Comparison of ENCODE assay signal across 27 cellular contexts in genomic region chr19:2305424-2305823, GRCh38. TPM values are rescaled to one million over a fixed set of nuclear protein-coding genes. Genes with fewer than 3 reads are reported as not detected.
"Had no signal": no experiment of that assay in that cellular context is flagged by ENCODE, and none has a peak within 500 bp of the region (broad histone marks: within the 10 kb centered on the region; RNA-seq: fewer than 3 reads in every experiment).

No MANE protein-coding gene starts in this region.

- H3K9me3 Mint-ChIP-seq: activated CD8-positive, alpha-beta T cell treated with anti-CD3 and anti-CD28 coated beads for 36 hours; activated T-cell treated with anti-CD3 and anti-CD28 coated beads, Interleukin-2, amount 50 U/mL, for 72 hours; activated T-helper 2 cell treated with anti-CD3 and anti-CD28 coated beads, Interferon-gamma antibody, Interleukin-2, Interleukin-4, amounts not matched to agents 10 μg/mL and 5 μg/mL and 100 μg/mL, durations not matched to agents 14 hours and 24 hours and 36 hours; T-helper 1 cell treated with Interleukin-12 subunit alpha and Interleukin-12 subunit beta and Interleukin-4 antibody, amounts not matched to agents 30 μg/mL and 1 μg/mL, for 36 hours had no signal

- H3K9ac ChIP-seq: SK-N-SH had no signal

- H3K36me3 ChIP-seq: breast epithelium, SJCRH30 had no signal

- H3K4me3 Mint-ChIP-seq: activated CD8-positive, alpha-beta T cell treated with anti-CD3 and anti-CD28 coated beads for 36 hours; activated T-cell treated with anti-CD3 and anti-CD28 coated beads, Interleukin-2, amount 50 U/mL, for 72 hours; T-helper 1 cell treated with Interleukin-12 subunit alpha and Interleukin-12 subunit beta and Interleukin-4 antibody, amounts not matched to agents 30 μg/mL and 1 μg/mL, for 36 hours had no signal

- H3K27ac Mint-ChIP-seq: activated CD8-positive, alpha-beta T cell treated with anti-CD3 and anti-CD28 coated beads for 36 hours; activated T-cell treated with anti-CD3 and anti-CD28 coated beads, Interleukin-2, amount 50 U/mL, for 72 hours; activated T-helper 2 cell treated with anti-CD3 and anti-CD28 coated beads, Interferon-gamma antibody, Interleukin-2, Interleukin-4, amounts not matched to agents 10 μg/mL and 5 μg/mL and 100 μg/mL, durations not matched to agents 14 hours and 24 hours and 36 hours; T-helper 1 cell treated with Interleukin-12 subunit alpha and Interleukin-12 subunit beta and Interleukin-4 antibody, amounts not matched to agents 30 μg/mL and 1 μg/mL, for 36 hours had no signal

- H3K27ac ChIP-seq: breast epithelium, SJCRH30 had no signal

- H3K9me3 ChIP-seq: breast epithelium, SK-N-SH had no signal

- H3K4me2 ChIP-seq: SK-N-SH had no signal

- ATAC-seq: activated CD8-positive, alpha-beta T cell treated with anti-CD3 and anti-CD28 coated beads for 36 hours had no signal

- DNase-seq: activated CD4-positive, CD25-positive, alpha-beta regulatory T cell; activated CD8-positive, alpha-beta memory T cell treated with anti-CD3 and anti-CD28 coated beads, Interleukin-2, amount 50 U/mL, for 4 hours; activated CD8-positive, alpha-beta T cell treated with anti-CD3 and anti-CD28 coated beads for 36 hours; activated gamma-delta T cell treated with Interleukin-2 at 50 U/mL for 16 hours; activated naive CD4-positive, alpha-beta T cell treated with anti-CD3 and anti-CD28 coated beads, Interleukin-2, amount 50 U/mL, for 16 hours; activated T-cell treated with anti-CD3 and anti-CD28 coated beads, Interleukin-2, amount 50 U/mL, for 72 hours; aorta; central memory CD4-positive, alpha-beta T cell; KG1; NCI-H1048; NCI-H1930; NCI-H2171; NCI-H2227 treated with DMSO at 0.1 percent for 48 hours; NCI-H446 treated with DMSO at 0.1 percent for 48 hours; NCI-H526; SK-N-SH; SW 1271; T-helper 9 cell had no signal

- H3K27me3 ChIP-seq: SJCRH30 had no signal

- H3K4me1 ChIP-seq: breast epithelium had no signal

- H3K4me3 ChIP-seq: breast epithelium, SJCRH30 had no signal

RNA-seq across cellular contexts. Expression of gene LINGO3, which starts 2.5 kb away (rescaled TPM):
- total RNA-seq: activated T-cell treated with anti-CD3 and anti-CD28 coated beads, Interleukin-2, amount 50 U/mL, for 72 hours; aorta; chondrocyte; LHCN-M2; M059J; RPMI7951; SJCRH30 had no signal

RNA-seq across cellular contexts. Expression of gene PEAK3, which starts 23.4 kb away (rescaled TPM):
- total RNA-seq: activated CD8-positive, alpha-beta T cell treated with anti-CD3 and anti-CD28 coated beads for 36 hours; M059J; OCI-LY7 had no signal

RNA-seq across cellular contexts. Expression of gene JSRP1, which starts 49.2 kb away (rescaled TPM):
- total RNA-seq: M059J, RPMI7951 had no signal
